ENCODE assay signal across 24 cellular contexts in the genomic region with DNA sequence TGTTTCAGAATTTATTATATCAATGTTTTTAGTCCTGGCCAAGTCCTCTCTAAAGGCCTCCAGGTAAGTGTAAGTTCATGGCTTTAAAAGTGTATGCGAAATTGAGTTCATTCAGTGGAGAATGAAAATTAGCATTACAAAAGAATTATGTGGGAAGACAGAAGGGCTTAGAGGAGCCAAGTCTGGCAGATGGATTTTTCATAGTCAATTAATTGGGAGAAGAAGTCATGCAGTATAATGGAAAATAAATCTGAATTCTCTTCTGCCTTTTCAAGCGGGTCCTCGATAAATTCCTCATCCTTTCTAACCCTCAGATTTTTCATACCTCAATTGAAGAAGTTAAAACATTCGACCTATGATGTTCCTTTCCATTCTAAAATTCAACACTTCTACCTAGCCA.
"Had no signal": no experiment of that assay in that cellular context is flagged by ENCODE, and none has a peak within 500 bp of the region (broad histone marks: within the 10 kb centered on the region; RNA-seq: fewer than 3 reads in every experiment).

No MANE protein-coding gene starts in this region.

- H3K4me3 ChIP-seq: breast epithelium, Peyer's patch had no signal

- ATAC-seq: T-cell had no signal

- H3K27me3 ChIP-seq: breast epithelium, Peyer's patch had no signal

- H3K36me3 ChIP-seq: breast epithelium, Peyer's patch had no signal

- H3K4me1 ChIP-seq: breast epithelium, Peyer's patch had no signal

- H3K27ac ChIP-seq: breast epithelium, KMS-11, Peyer's patch had no signal

- H3K9me3 ChIP-seq: breast epithelium had no signal

- DNase-seq: activated B cell treated with CpG ODN at 0.5 μM for 24 hours; activated CD4-positive, alpha-beta T cell treated with anti-CD3 and anti-CD28 coated beads for 1 hour; activated CD4-positive, alpha-beta T cell treated with anti-CD3 and anti-CD28 coated beads, Interleukin-2, amount 10 ng/mL, durations not matched to agents 24 days and 14 days; activated CD4-positive, alpha-beta T cell treated with anti-CD3 and anti-CD28 coated beads, Interleukin-2, amount 50 U/mL, for 48 hours; activated CD8-positive, alpha-beta memory T cell treated with anti-CD3 and anti-CD28 coated beads for 24 hours; activated gamma-delta T cell treated with Interleukin-2 at 50 U/mL for 16 hours; activated naive CD4-positive, alpha-beta T cell treated with anti-CD3 and anti-CD28 coated beads, Interleukin-2, amount 10 ng/mL, durations not matched to agents 7 days and 5 days; activated naive CD8-positive, alpha-beta T cell treated with anti-CD3 and anti-CD28 coated beads for 36 hours; activated T-cell treated with anti-CD3 and anti-CD28 coated beads, Interleukin-2, amount 50 U/mL, for 48 hours; cortex of kidney; NCI-H1092; NCI-H1417 treated with DMSO at 0.1 percent for 48 hours; NCI-H187; NCI-H2081; NCI-H226; NCI-H510A treated with DMSO at 0.1 percent for 48 hours; Peyer's patch; SHP77 treated with DMSO at 0.1 percent for 48 hours; T-cell; T-helper 2 cell; T1000 had no signal

- FAIRE-seq: TTC549 had no signal
